Comparison of ENCODE assay signal across 16 cellular contexts in the genomic region with DNA sequence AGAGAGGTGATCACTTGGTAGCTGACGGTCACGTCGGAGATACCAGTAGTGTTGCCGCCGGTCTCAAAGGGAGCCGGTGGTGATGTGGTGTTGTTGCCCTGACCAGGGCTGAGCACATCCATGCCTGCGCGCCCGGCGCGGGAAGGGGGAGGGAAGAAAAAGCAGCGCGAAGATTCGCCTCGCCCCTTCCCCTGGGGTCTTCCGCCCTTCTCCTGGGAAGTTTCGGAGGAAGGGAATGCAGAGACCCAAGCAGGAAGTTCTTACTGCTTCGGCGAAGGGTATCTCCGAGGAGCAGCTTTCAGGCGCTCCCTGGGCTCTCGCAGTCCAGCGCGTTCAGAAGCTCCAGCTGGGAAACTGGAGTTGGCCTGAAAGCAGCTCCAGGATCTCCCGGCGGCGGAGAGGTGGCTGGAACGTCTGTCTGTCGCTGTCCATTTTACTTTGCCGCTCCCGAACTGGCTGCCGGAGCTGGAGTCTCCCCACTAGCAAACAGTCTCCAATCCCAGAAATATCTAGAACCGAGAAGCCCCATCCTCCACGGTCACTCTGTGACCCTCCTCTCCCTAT. TPM values are rescaled to one million over a fixed set of nuclear protein-coding genes. Genes with fewer than 3 reads are reported as not detected.
A peak's percentile ranks its signal among the peaks of the same experiment; 100 is the strongest.
DNase-seq lines count a peak whose midpoint lies in the region; ATAC-seq and TF ChIP-seq lines count a peak whose summit lies in the region.
"Had no signal": no experiment of that assay in that cellular context is flagged by ENCODE, and none has a peak within 500 bp of the region (broad histone marks: within the 10 kb centered on the region; RNA-seq: fewer than 3 reads in every experiment).

No MANE protein-coding gene starts in this region.

- H3K27ac ChIP-seq in SK-N-SH (ENCODE audit: low read depth in 2 of 2, low read length in 1 of 2) (no peak overlapping the region), neural cell (ENCODE audit: low read length) (no peak overlapping the region)
- H3K27ac ChIP-seq: brain microvascular endothelial cell, pancreas had no signal

- no peaks in the 10 kb centered on the region for H3K9me3 ChIP-seq in SK-N-SH
- H3K9me3 ChIP-seq in neural cell (ENCODE audit: low read length), result no peaks in the 10 kb centered on the region
- H3K9me3 ChIP-seq: pancreas had no signal

- DNase-seq in SK-N-SH (no peak), ecto neural progenitor cell (ENCODE audit: low spot score) (peak; percentile 61), hypothalamus (lab: John Stamatoyannopoulos, UW) (no peak), erythroblast (lab: John Stamatoyannopoulos, UW) (no peak)
- DNase-seq: activated CD8-positive, alpha-beta memory T cell treated with anti-CD3 and anti-CD28 coated beads, Interleukin-2, amount 50 U/mL, for 4 hours; activated naive CD4-positive, alpha-beta T cell treated with anti-CD3 and anti-CD28 coated beads for 36 hours; brain microvascular endothelial cell; effector memory CD8-positive, alpha-beta T cell; GF-D8; T-helper 1 cell had no signal

- TF ChIP-seq EP300 in SK-N-SH (IDR thresholded peaks at IDR 0.05; ENCODE audit: borderline replicate concordance in 1 of 2, low read depth in 1 of 2, low read length in 1 of 2) (no peak), neural cell (conservative IDR thresholded peaks at IDR 0.05; ENCODE audit: poor library complexity, severe bottlenecking) (no peak)

- H3K36me3 ChIP-seq in SK-N-SH (replicated peaks in 1 of 2; ENCODE audit: control insufficient read depth in 1 of 2, insufficient read depth in 2 of 2, low read length in 1 of 2) (no peaks in the 10 kb centered on the region), neural cell (ENCODE audit: insufficient read depth, low read length) (no peaks in the 10 kb centered on the region)
- H3K36me3 ChIP-seq: brain microvascular endothelial cell, pancreas had no signal

- H3K4me3 ChIP-seq in SK-N-SH (ENCODE audit: low read depth in 2 of 2, low read length in 1 of 2) (no peak overlapping the region), neural cell (ENCODE audit: low read length) (peak overlapping the region; percentile 68)
- H3K4me3 ChIP-seq: pancreas had no signal

- H3K79me2 ChIP-seq in SK-N-SH (ENCODE audit: insufficient read depth), result no peaks in the 10 kb centered on the region
- no peaks in the 10 kb centered on the region for H3K79me2 ChIP-seq in neural cell (replicated peaks; ENCODE audit: insufficient read depth, low read length)

- no peak overlapping the region for H3K4me2 ChIP-seq in SK-N-SH
- H3K4me2 ChIP-seq in neural cell (ENCODE audit: low read length), result no peak overlapping the region

- no peak for TF ChIP-seq CTCF in SK-N-SH (IDR thresholded peaks at IDR 0.05)
- TF ChIP-seq CTCF in neural cell (IDR thresholded peaks at IDR 0.05; ENCODE audit: poor library complexity, severe bottlenecking), result no peak

- TF ChIP-seq RAD21 in SK-N-SH (IDR thresholded peaks at IDR 0.05; ENCODE audit: low read length), result no peak
- no peak for TF ChIP-seq RAD21 in neural cell (conservative IDR thresholded peaks at IDR 0.05)

- no peak for TF ChIP-seq POLR2A in erythroblast (IDR thresholded peaks at IDR 0.05; ENCODE audit: low read length)

- peaks cover 27% of the 10 kb centered on the region; the same call in 1 of the 2 replicates for H3K27me3 ChIP-seq in SK-N-SH (ENCODE audit: insufficient read depth)
- H3K27me3 ChIP-seq in neural cell (ENCODE audit: insufficient read depth, low read depth, low read length), result peaks cover 50% of the 10 kb centered on the region

- POLR2A ChIA-PET in SK-N-SH (lab: Yijun Ruan, JAX), result no interaction called here

- H3K9ac ChIP-seq in SK-N-SH, result no peak overlapping the region
- H3K9ac ChIP-seq in neural cell (ENCODE audit: low read length), result no peak overlapping the region

- no peaks in the 10 kb centered on the region for H3F3A ChIP-seq in SK-N-SH (replicated peaks; ENCODE audit: insufficient read depth)
- H3F3A ChIP-seq in neural cell (ENCODE audit: insufficient read depth, low read length, poor library complexity, severe bottlenecking), result no peaks in the 10 kb centered on the region

- no peaks in the 10 kb centered on the region for H3K4me1 ChIP-seq in SK-N-SH (ENCODE audit: control insufficient read depth in 1 of 2, insufficient read depth in 2 of 2, low read depth in 1 of 2, low read length in 1 of 2)
- H3K4me1 ChIP-seq: pancreas had no signal

- CTCF ChIA-PET in SK-N-SH (lab: Yijun Ruan, JAX), result interaction anchor here (1.3 to 3.5 kb wide), 4 partner anchors 9 to 561 kb away, joined by 3 to 43 read pairs (median 11); no protein-coding TSS in a partner anchor

- H3K9me2 ChIP-seq in SK-N-SH, result no peaks in the 10 kb centered on the region
- no peaks in the 10 kb centered on the region for H3K9me2 ChIP-seq in neural cell (ENCODE audit: insufficient read depth, low read length)

- no peaks in the 10 kb centered on the region for H4K20me1 ChIP-seq in SK-N-SH (ENCODE audit: insufficient read depth)
- H4K20me1 ChIP-seq in neural cell (ENCODE audit: insufficient read depth), result no peaks in the 10 kb centered on the region

- no peak for ATAC-seq in SK-N-SH treated with all-trans-retinoic acid at 6 μM for 48 hours
- no peak for ATAC-seq in GM18502 (IDR thresholded peaks at IDR 0.05; ENCODE audit: poor library complexity, unreplicated experiment)
- no peak for ATAC-seq in HG02970 (IDR thresholded peaks at IDR 0.05; ENCODE audit: low FRiP score, unreplicated experiment)
- ATAC-seq: effector memory CD8-positive, alpha-beta T cell; pancreas had no signal

- H2AFZ ChIP-seq in SK-N-SH (ENCODE audit: low read depth) (no peak overlapping the region), neural cell (ENCODE audit: low read depth, low read length) (no peak overlapping the region)

- 15% methylated on average over 17 of the region's 34 CpGs for WGBS in SK-N-SH (ENCODE audit: low lambda C conversion rate)

TF ChIP-seq in SK-N-SH treated with all-trans-retinoic acid at 6 μM for 48 hours, 23 proteins besides CTCF, POLR2A, EP300 and RAD21:
- TF ChIP-seq POU6F1 (CRISPR knock-in tag; IDR thresholded peaks at IDR 0.05; ENCODE audit: borderline replicate concordance, low read depth), result no peak
- TF ChIP-seq, protein P1, sequence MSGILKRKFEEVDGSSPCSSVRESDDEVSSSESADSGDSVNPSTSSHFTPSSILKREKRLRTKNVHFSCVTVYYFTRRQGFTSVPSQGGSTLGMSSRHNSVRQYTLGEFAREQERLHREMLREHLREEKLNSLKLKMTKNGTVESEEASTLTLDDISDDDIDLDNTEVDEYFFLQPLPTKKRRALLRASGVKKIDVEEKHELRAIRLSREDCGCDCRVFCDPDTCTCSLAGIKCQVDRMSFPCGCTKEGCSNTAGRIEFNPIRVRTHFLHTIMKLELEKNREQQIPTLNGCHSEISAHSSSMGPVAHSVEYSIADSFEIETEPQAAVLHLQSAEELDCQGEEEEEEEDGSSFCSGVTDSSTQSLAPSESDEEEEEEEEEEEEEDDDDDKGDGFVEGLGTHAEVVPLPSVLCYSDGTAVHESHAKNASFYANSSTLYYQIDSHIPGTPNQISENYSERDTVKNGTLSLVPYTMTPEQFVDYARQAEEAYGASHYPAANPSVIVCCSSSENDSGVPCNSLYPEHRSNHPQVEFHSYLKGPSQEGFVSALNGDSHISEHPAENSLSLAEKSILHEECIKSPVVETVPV (CRISPR knock-in tag; IDR thresholded peaks at IDR 0.05), result no peak
TF ChIP-seq in SK-N-SH treated with all-trans-retinoic acid at 6 μM for 48 hours: peak in this region for 0.

TF ChIP-seq in neural cell, 6 proteins besides CTCF, POLR2A, EP300 and RAD21:
- TF ChIP-seq SMC3 (conservative IDR thresholded peaks at IDR 0.05; ENCODE audit: poor library complexity), result no peak
- TF ChIP-seq, protein P2, sequence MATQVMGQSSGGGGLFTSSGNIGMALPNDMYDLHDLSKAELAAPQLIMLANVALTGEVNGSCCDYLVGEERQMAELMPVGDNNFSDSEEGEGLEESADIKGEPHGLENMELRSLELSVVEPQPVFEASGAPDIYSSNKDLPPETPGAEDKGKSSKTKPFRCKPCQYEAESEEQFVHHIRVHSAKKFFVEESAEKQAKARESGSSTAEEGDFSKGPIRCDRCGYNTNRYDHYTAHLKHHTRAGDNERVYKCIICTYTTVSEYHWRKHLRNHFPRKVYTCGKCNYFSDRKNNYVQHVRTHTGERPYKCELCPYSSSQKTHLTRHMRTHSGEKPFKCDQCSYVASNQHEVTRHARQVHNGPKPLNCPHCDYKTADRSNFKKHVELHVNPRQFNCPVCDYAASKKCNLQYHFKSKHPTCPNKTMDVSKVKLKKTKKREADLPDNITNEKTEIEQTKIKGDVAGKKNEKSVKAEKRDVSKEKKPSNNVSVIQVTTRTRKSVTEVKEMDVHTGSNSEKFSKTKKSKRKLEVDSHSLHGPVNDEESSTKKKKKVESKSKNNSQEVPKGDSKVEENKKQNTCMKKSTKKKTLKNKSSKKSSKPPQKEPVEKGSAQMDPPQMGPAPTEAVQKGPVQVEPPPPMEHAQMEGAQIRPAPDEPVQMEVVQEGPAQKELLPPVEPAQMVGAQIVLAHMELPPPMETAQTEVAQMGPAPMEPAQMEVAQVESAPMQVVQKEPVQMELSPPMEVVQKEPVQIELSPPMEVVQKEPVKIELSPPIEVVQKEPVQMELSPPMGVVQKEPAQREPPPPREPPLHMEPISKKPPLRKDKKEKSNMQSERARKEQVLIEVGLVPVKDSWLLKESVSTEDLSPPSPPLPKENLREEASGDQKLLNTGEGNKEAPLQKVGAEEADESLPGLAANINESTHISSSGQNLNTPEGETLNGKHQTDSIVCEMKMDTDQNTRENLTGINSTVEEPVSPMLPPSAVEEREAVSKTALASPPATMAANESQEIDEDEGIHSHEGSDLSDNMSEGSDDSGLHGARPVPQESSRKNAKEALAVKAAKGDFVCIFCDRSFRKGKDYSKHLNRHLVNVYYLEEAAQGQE (IDR thresholded peaks at IDR 0.05; ENCODE audit: borderline replicate concordance), result no peak
- no peak for TF ChIP-seq TAF1 (IDR thresholded peaks at IDR 0.05; ENCODE audit: low read depth)
- TF ChIP-seq MXI1 (conservative IDR thresholded peaks at IDR 0.05; ENCODE audit: poor library complexity, severe bottlenecking), result no peak
- no peak for TF ChIP-seq EZH2 (IDR thresholded peaks at IDR 0.05; ENCODE audit: borderline replicate concordance, insufficient read depth, low read length, poor library complexity, severe bottlenecking)
- TF ChIP-seq POLR2AphosphoS5 (IDR thresholded peaks at IDR 0.05), result no peak
TF ChIP-seq in neural cell: peak in this region for 0.

RNA-seq across cellular contexts. Expression of gene HTR1A, which starts 0.6 kb away (rescaled TPM):
- polyA plus RNA-seq in SK-N-SH (2012; rRNA removed), result not detected in 2 replicates
- not detected in 2 replicates for polyA plus RNA-seq in SK-N-SH (2012; cell fraction: cytosol; rRNA removed)
- not detected in 2 replicates for polyA plus RNA-seq in SK-N-SH (2012; cell fraction: nucleus; rRNA removed)
- polyA plus RNA-seq in neural cell, result not detected in 2 replicates
- polyA minus RNA-seq in neural cell, result not detected in 2 replicates
- polyA plus RNA-seq: AG04450, pancreas had no signal
